14 cellular contexts compared by ENCODE assay signal in the genomic region with DNA sequence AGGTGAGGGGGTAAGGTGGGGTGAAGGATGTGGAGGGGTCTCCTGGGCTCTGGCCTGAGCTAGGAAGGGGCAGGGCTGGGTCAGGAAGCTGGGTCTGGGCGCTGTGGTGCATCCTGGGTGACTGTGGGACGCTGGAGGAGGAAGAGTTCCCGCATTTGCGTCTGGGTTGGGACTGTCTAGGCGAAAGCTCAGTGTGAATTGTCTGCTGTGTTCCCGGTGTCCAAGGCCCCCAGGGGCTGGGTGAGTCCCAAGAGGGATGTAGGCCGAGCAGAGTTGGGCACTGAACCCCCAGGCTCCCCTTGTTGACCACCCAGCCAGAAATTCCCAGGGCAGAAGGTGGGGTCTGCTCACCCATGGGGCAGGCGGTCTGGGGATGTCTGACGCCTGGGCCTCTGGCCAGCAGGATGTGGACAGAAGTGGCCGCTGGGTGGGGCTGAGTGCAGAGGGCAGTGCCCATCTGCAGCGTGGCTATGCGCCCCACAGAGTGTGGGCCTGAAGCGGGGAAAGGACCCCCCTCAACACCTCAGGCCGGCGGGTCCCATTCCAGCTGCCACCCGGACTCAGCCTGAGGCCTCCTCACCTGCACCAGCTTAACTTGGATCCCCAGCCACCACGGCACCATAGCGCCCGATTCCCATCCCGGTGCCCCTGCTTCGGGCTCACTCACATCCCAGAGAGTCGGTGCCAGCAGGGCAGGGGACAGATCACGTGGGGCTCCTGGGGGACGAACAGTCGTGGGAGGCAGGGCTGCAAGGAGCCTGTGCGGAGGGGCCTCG. TPM values are rescaled to one million over a fixed set of nuclear protein-coding genes. Genes with fewer than 3 reads are reported as not detected.
DNase-seq lines count a peak whose midpoint lies in the region; ATAC-seq and TF ChIP-seq lines count a peak whose summit lies in the region.
"Had no signal": no experiment of that assay in that cellular context is flagged by ENCODE, and none has a peak within 500 bp of the region (broad histone marks: within the 10 kb centered on the region; RNA-seq: fewer than 3 reads in every experiment).

No MANE protein-coding gene starts in this region.

- H3K27ac ChIP-seq in RWPE1 = peak overlapping the region; percentile 8; the same call in 1 of the 2 replicates
- H3K27ac ChIP-seq in ovary = no peak overlapping the region
- H3K27ac ChIP-seq in prostate gland = no peak overlapping the region

- intact Hi-C loops in ovary (cut with DNase I) (no loop called here), prostate gland (cut with DNase I) (no loop called here)

- H3K4me1 ChIP-seq in ovary (ENCODE audit: insufficient read depth) (peaks cover 25% of the 10 kb centered on the region), prostate gland (replicated peaks) (no peaks in the 10 kb centered on the region)
- H3K4me1 ChIP-seq: HAP-1 had no signal

- TF ChIP-seq POLR2A in ovary (IDR thresholded peaks at IDR 0.05) (no peak), prostate gland (IDR thresholded peaks at IDR 0.05) (no peak), GM18505 (IDR thresholded peaks at IDR 0.05; ENCODE audit: borderline replicate concordance, extremely low read depth, insufficient read depth, insufficient read length) (no peak)

- POLR2A ChIA-PET in RWPE1 (lab: Yijun Ruan, JAX; ENCODE audit: low non-redundant PET) = no interaction called here

- WGBS in ovary, 3 donors = 87 to 89% (median 88%) methylated on average over 22 to 27 of the region's 27 CpGs
- WGBS in prostate gland = 83% methylated on average over 26 of the region's 27 CpGs

- H3K9me3 ChIP-seq in ovary (no peaks in the 10 kb centered on the region), prostate gland (no peaks in the 10 kb centered on the region)
- H3K9me3 ChIP-seq: HAP-1 had no signal

- H3K27me3 ChIP-seq in ovary (no peaks in the 10 kb centered on the region), prostate gland (replicated peaks; ENCODE audit: insufficient read depth) (no peaks in the 10 kb centered on the region)

- DNase-seq in ELF-1 (ENCODE audit: low read depth, low spot score) (peak; percentile 47), RWPE1 (ENCODE audit: low spot score) (no peak), glomerular visceral epithelial cell (ENCODE audit: extremely low spot score) (peak; percentile 58), ovary (peak in 4 of 5 donors; percentile 26 to 49 (median 44)), prostate gland (ENCODE audit: low spot score) (no peak), UCSD-AML1 (lab: John Stamatoyannopoulos, UW; ENCODE audit: unreplicated experiment) (no peak)
- DNase-seq: activated T-cell treated with anti-CD3 and anti-CD28 coated beads, Interleukin-2, amount 50 U/mL, for 72 hours; kidney glomerular epithelial cell; naive thymus-derived CD4-positive, alpha-beta T cell; NK-92 treated with Interleukin-12 subunit alpha and Interleukin-12 subunit beta, amount 100 ng/mL, for 24 hours had no signal

- H3K36me3 ChIP-seq in ovary = no peaks in the 10 kb centered on the region
- H3K36me3 ChIP-seq in prostate gland = no peaks in the 10 kb centered on the region
- H3K36me3 ChIP-seq: HAP-1 had no signal

- ATAC-seq in HG02678 (IDR thresholded peaks at IDR 0.05; ENCODE audit: unreplicated experiment) = no peak
- ATAC-seq in GM18505 (IDR thresholded peaks at IDR 0.05; ENCODE audit: unreplicated experiment) = no peak
- ATAC-seq: activated CD4-positive, CD25-positive, alpha-beta regulatory T cell treated with anti-CD3 and anti-CD28 coated beads, Interleukin-2, amount 50 U/mL, for 24 hours; activated T-cell treated with anti-CD3 and anti-CD28 coated beads, Interleukin-2, amount 50 U/mL, for 72 hours; naive thymus-derived CD4-positive, alpha-beta T cell had no signal

- CTCF ChIA-PET in RWPE1 (lab: Yijun Ruan, JAX) = no interaction called here

- no peak for TF ChIP-seq CTCF in RWPE1 (conservative IDR thresholded peaks at IDR 0.05; ENCODE audit: low read depth)
- no peak for TF ChIP-seq CTCF in ovary (IDR thresholded peaks at IDR 0.05)
- no peak for TF ChIP-seq CTCF in prostate gland (IDR thresholded peaks at IDR 0.05)

- no peak overlapping the region for H3K4me3 ChIP-seq in ovary
- no peak overlapping the region for H3K4me3 ChIP-seq in prostate gland
- H3K4me3 ChIP-seq: HAP-1 had no signal

- TF ChIP-seq EP300 in ovary (IDR thresholded peaks at IDR 0.05) = no peak

RNA-seq across cellular contexts. Expression of a gene that starts 36.9 kb away (rescaled TPM):
- total RNA-seq in ovary = 10 to 100 TPM; 26.2 to 48.2 (median 40.1) TPM
- 10 to 100 TPM; 25.7 to 52.9 TPM for polyA plus RNA-seq in ovary
- total RNA-seq in prostate gland = 10 to 100 TPM; 20.2 to 52.4 TPM

Comparison
In these comparisons a context has a peak if more than half of its experiments do, and no peak if none do; other contexts are left out.
1. DNase-seq: peak in ELF-1 (single experiment), glomerular visceral epithelial cell (single experiment) and ovary (4 of 5); none in RWPE1 (single experiment), prostate gland (single experiment) and UCSD-AML1 (single experiment).